19 cellular contexts compared by ENCODE assay signal in genomic region chr18:63559567-63560491, GRCh38.
DNase-seq lines count a peak whose midpoint lies in the region; ATAC-seq lines count a peak whose summit lies in the region.
"Had no signal": no experiment of that assay in that cellular context is flagged by ENCODE, and none has a peak within 500 bp of the region (broad histone marks: within the 10 kb centered on the region; RNA-seq: fewer than 3 reads in every experiment).

No MANE protein-coding gene starts in this region.

- ATAC-seq in GM21717 (IDR thresholded peaks at IDR 0.05; ENCODE audit: unreplicated experiment), result peak; percentile 72
- peak; percentile 43 for ATAC-seq in HG03565 (IDR thresholded peaks at IDR 0.05; ENCODE audit: unreplicated experiment)
- ATAC-seq: HepG2, Panc1, Right ventricle myocardium inferior had no signal

- peak overlapping the region; percentile 13 for H3K27ac ChIP-seq in epithelial cell of prostate
- H3K27ac ChIP-seq: SK-N-MC had no signal

- DNase-seq in NCI-H82 (lab: John Stamatoyannopoulos, UW) (peak; percentile 4), NCI-H82 treated with DMSO at 0.1 percent for 48 hours (lab: John Stamatoyannopoulos, UW; ENCODE audit: unreplicated experiment) (no peak), epithelial cell of prostate (ENCODE audit: low read depth, low spot score) (peak; percentile 58), islet precursor cell (no peak), NCI-H774 (lab: John Stamatoyannopoulos, UW) (no peak)
- DNase-seq in activated naive CD4-positive, alpha-beta T cell (lab: John Stamatoyannopoulos, UW), result no peak
- DNase-seq: C1 segment of cervical spinal cord, MG63, NCI-H1417, NCI-H1930, NCI-H2171, NCI-H510A, T-helper 1 cell had no signal

Comparison
In these comparisons a context has a peak if more than half of its experiments do, and no peak if none do; other contexts are left out.
1. DNase-seq: peak in NCI-H82 (single experiment) and epithelial cell of prostate (single experiment); none in NCI-H82 treated with DMSO at 0.1 percent for 48 hours (single experiment), islet precursor cell (single experiment), NCI-H774 (single experiment) and activated naive CD4-positive, alpha-beta T cell (0 of 4).